In the genomic region with DNA sequence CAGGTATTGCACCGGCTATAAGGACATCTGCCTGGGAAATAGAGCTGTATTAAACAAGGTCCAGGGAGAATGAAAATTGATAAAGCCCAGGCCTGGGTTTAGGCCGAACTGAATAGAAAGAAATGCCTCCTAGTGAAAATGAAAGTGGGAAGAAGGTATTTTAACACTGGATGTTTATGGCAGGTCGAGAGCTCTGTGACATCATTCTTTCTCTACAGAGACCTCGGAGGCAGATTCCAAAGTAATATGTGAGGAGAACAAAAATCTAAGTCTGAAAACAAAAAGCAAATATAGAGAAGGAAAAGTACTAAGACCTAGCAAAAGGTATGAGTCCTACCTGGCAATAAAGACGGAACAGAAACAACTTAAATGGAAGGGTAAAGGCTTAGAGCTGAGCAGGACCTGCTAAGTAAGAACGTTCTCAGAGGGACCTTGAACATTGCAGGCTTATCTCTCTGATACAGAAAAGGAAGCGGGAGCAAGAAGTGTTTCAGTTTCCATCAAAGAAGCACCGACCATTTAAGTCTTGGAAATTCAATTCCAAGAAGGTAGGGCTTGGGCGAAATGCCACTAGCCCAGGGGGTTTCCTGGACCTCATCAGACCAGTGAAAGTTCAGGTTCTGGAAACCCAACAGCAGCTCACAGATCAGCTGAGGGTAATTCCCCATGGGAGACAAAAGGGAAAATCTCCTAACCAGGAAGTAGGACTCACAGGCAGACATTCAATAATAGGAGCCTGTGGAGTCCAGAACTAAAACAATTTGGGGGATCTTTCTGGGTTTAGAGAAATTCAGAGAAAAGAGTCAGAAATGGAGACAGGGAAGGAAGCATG, we compare ENCODE assay signal across 1 cellular context.
A peak's percentile ranks its signal among the peaks of the same experiment; 100 is the strongest.
TF ChIP-seq lines count a peak whose summit lies in the region.

No MANE protein-coding gene starts in this region.

TF ChIP-seq in K562, 482 proteins besides CTCF, POLR2A, EP300 and RAD21 (continued from another document and continues in another):
- TF ChIP-seq, protein P1, sequence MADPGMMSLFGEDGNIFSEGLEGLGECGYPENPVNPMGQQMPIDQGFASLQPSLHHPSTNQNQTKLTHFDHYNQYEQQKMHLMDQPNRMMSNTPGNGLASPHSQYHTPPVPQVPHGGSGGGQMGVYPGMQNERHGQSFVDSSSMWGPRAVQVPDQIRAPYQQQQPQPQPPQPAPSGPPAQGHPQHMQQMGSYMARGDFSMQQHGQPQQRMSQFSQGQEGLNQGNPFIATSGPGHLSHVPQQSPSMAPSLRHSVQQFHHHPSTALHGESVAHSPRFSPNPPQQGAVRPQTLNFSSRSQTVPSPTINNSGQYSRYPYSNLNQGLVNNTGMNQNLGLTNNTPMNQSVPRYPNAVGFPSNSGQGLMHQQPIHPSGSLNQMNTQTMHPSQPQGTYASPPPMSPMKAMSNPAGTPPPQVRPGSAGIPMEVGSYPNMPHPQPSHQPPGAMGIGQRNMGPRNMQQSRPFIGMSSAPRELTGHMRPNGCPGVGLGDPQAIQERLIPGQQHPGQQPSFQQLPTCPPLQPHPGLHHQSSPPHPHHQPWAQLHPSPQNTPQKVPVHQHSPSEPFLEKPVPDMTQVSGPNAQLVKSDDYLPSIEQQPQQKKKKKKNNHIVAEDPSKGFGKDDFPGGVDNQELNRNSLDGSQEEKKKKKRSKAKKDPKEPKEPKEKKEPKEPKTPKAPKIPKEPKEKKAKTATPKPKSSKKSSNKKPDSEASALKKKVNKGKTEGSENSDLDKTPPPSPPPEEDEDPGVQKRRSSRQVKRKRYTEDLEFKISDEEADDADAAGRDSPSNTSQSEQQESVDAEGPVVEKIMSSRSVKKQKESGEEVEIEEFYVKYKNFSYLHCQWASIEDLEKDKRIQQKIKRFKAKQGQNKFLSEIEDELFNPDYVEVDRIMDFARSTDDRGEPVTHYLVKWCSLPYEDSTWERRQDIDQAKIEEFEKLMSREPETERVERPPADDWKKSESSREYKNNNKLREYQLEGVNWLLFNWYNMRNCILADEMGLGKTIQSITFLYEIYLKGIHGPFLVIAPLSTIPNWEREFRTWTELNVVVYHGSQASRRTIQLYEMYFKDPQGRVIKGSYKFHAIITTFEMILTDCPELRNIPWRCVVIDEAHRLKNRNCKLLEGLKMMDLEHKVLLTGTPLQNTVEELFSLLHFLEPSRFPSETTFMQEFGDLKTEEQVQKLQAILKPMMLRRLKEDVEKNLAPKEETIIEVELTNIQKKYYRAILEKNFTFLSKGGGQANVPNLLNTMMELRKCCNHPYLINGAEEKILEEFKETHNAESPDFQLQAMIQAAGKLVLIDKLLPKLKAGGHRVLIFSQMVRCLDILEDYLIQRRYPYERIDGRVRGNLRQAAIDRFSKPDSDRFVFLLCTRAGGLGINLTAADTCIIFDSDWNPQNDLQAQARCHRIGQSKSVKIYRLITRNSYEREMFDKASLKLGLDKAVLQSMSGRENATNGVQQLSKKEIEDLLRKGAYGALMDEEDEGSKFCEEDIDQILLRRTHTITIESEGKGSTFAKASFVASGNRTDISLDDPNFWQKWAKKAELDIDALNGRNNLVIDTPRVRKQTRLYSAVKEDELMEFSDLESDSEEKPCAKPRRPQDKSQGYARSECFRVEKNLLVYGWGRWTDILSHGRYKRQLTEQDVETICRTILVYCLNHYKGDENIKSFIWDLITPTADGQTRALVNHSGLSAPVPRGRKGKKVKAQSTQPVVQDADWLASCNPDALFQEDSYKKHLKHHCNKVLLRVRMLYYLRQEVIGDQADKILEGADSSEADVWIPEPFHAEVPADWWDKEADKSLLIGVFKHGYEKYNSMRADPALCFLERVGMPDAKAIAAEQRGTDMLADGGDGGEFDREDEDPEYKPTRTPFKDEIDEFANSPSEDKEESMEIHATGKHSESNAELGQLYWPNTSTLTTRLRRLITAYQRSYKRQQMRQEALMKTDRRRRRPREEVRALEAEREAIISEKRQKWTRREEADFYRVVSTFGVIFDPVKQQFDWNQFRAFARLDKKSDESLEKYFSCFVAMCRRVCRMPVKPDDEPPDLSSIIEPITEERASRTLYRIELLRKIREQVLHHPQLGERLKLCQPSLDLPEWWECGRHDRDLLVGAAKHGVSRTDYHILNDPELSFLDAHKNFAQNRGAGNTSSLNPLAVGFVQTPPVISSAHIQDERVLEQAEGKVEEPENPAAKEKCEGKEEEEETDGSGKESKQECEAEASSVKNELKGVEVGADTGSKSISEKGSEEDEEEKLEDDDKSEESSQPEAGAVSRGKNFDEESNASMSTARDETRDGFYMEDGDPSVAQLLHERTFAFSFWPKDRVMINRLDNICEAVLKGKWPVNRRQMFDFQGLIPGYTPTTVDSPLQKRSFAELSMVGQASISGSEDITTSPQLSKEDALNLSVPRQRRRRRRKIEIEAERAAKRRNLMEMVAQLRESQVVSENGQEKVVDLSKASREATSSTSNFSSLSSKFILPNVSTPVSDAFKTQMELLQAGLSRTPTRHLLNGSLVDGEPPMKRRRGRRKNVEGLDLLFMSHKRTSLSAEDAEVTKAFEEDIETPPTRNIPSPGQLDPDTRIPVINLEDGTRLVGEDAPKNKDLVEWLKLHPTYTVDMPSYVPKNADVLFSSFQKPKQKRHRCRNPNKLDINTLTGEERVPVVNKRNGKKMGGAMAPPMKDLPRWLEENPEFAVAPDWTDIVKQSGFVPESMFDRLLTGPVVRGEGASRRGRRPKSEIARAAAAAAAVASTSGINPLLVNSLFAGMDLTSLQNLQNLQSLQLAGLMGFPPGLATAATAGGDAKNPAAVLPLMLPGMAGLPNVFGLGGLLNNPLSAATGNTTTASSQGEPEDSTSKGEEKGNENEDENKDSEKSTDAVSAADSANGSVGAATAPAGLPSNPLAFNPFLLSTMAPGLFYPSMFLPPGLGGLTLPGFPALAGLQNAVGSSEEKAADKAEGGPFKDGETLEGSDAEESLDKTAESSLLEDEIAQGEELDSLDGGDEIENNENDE (IDR thresholded peaks at IDR 0.05; ENCODE audit: low read depth, low read length) = no peak
- TF ChIP-seq NFIC (IDR thresholded peaks at IDR 0.05) (peak; percentile 9; the same call in 1 of the 2 replicates), SIRT6 (IDR thresholded peaks at IDR 0.05; ENCODE audit: low read depth, low read length) (no peak), RCOR1 (IDR thresholded peaks at IDR 0.05; ENCODE audit: borderline replicate concordance in 1 of 2, low read depth in 2 of 2, low read length in 2 of 2) (peak in 1 of 2 experiments; percentile 77; a peak in 1 of 4 replicates), SOX6 (IDR thresholded peaks at IDR 0.05) (peak; percentile 18; the same call in 1 of the 2 replicates), ZNF232 (CRISPR knock-in tag; IDR thresholded peaks at IDR 0.05) (no peak), XRCC4 (IDR thresholded peaks at IDR 0.05; ENCODE audit: extremely low read depth, insufficient read depth, insufficient read length) (no peak), ZNF316 (IDR thresholded peaks at IDR 0.05) (no peak), ZFP36 (IDR thresholded peaks at IDR 0.05; ENCODE audit: low read depth, low read length, partially characterized antibody) (no peak), EGR1 (conservative IDR thresholded peaks at IDR 0.05) (no peak), POLR2AphosphoS5 (IDR thresholded peaks at IDR 0.05; ENCODE audit: control insufficient read depth, insufficient read depth, low read depth, low read length) (0 out of 2 replicates have a peak, but pooled peaks have one; percentile 13), TCF3 (CRISPR knock-in tag; IDR thresholded peaks at IDR 0.05) (peak; percentile 72), KLF1 (tag; IDR thresholded peaks at IDR 0.05) (no peak), ZNF23 (CRISPR knock-in tag; IDR thresholded peaks at IDR 0.05) (no peak), ADNP (tag; IDR thresholded peaks at IDR 0.05) (no peak), CREBBP (IDR thresholded peaks at IDR 0.05; ENCODE audit: low read depth, low read length) (no peak), ZBTB1 (CRISPR knock-in tag; IDR thresholded peaks at IDR 0.05; ENCODE audit: borderline replicate concordance, low read depth) (no peak), SRSF7 (optimal IDR thresholded peaks at IDR 0.05; ENCODE audit: low read depth, low read length) (no peak), ZNF444 (CRISPR knock-in tag; IDR thresholded peaks at IDR 0.05) (no peak), SMARCE1 (IDR thresholded peaks at IDR 0.05) (peak; percentile 47), ATF7 (IDR thresholded peaks at IDR 0.05) (peak; percentile 72; the same call in 1 of the 2 replicates), ZKSCAN1 (IDR thresholded peaks at IDR 0.05; ENCODE audit: low read depth, low read length) (no peak), DDX20 (tag; IDR thresholded peaks at IDR 0.05; ENCODE audit: low read depth) (no peak), TGIF2 (CRISPR knock-in tag; IDR thresholded peaks at IDR 0.05) (no peak), MYBL2 (IDR thresholded peaks at IDR 0.05; ENCODE audit: low read depth) (no peak), MYBL2 (CRISPR knock-in tag; IDR thresholded peaks at IDR 0.05; ENCODE audit: borderline replicate concordance) (no peak), TAF1 (IDR thresholded peaks at IDR 0.05; ENCODE audit: control insufficient read depth, extremely low read depth, insufficient read depth, low read length, severe bottlenecking) (no peak), MECOM (CRISPR knock-in tag; IDR thresholded peaks at IDR 0.05) (peak; percentile 24; the same call in 1 of the 2 replicates), GATAD2A (IDR thresholded peaks at IDR 0.05) (no peak), ZNF197 (CRISPR knock-in tag; IDR thresholded peaks at IDR 0.05; ENCODE audit: low read depth) (no peak), MTA1 (IDR thresholded peaks at IDR 0.05; ENCODE audit: borderline replicate concordance) (0 out of 2 replicates have a peak, but pooled peaks have one; percentile 23), SRSF9 (IDR thresholded peaks at IDR 0.05; ENCODE audit: borderline replicate concordance, low read depth, low read length) (no peak), HNRNPK (IDR thresholded peaks at IDR 0.05; ENCODE audit: low read depth, low read length, poor library complexity, severe bottlenecking) (no peak), SMAD1 (IDR thresholded peaks at IDR 0.05; ENCODE audit: low read depth, low read length, partially characterized antibody) (no peak), EWSR1 (IDR thresholded peaks at IDR 0.05; ENCODE audit: borderline replicate concordance, low read depth, partially characterized antibody) (no peak)
- TF ChIP-seq, protein P2, sequence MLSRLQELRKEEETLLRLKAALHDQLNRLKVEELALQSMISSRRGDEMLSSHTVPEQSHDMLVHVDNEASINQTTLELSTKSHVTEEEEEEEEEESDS (CRISPR knock-in tag; IDR thresholded peaks at IDR 0.05) = no peak
- TF ChIP-seq, protein P3, sequence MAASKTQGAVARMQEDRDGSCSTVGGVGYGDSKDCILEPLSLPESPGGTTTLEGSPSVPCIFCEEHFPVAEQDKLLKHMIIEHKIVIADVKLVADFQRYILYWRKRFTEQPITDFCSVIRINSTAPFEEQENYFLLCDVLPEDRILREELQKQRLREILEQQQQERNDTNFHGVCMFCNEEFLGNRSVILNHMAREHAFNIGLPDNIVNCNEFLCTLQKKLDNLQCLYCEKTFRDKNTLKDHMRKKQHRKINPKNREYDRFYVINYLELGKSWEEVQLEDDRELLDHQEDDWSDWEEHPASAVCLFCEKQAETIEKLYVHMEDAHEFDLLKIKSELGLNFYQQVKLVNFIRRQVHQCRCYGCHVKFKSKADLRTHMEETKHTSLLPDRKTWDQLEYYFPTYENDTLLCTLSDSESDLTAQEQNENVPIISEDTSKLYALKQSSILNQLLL (CRISPR knock-in tag; IDR thresholded peaks at IDR 0.05; ENCODE audit: borderline replicate concordance) = no peak
- TF ChIP-seq, protein P4, sequence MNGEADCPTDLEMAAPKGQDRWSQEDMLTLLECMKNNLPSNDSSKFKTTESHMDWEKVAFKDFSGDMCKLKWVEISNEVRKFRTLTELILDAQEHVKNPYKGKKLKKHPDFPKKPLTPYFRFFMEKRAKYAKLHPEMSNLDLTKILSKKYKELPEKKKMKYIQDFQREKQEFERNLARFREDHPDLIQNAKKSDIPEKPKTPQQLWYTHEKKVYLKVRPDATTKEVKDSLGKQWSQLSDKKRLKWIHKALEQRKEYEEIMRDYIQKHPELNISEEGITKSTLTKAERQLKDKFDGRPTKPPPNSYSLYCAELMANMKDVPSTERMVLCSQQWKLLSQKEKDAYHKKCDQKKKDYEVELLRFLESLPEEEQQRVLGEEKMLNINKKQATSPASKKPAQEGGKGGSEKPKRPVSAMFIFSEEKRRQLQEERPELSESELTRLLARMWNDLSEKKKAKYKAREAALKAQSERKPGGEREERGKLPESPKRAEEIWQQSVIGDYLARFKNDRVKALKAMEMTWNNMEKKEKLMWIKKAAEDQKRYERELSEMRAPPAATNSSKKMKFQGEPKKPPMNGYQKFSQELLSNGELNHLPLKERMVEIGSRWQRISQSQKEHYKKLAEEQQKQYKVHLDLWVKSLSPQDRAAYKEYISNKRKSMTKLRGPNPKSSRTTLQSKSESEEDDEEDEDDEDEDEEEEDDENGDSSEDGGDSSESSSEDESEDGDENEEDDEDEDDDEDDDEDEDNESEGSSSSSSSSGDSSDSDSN (IDR thresholded peaks at IDR 0.05; ENCODE audit: borderline replicate concordance in 1 of 2, low read depth in 2 of 2, low read length in 2 of 2) = 0 out of 4 replicates have a peak, but pooled peaks of 1 of the 2 experiments have one; percentile 30
- TF ChIP-seq, protein P5, sequence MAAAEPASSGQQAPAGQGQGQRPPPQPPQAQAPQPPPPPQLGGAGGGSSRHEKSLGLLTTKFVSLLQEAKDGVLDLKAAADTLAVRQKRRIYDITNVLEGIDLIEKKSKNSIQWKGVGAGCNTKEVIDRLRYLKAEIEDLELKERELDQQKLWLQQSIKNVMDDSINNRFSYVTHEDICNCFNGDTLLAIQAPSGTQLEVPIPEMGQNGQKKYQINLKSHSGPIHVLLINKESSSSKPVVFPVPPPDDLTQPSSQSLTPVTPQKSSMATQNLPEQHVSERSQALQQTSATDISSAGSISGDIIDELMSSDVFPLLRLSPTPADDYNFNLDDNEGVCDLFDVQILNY (CRISPR knock-in tag; IDR thresholded peaks at IDR 0.05) = no peak
- TF ChIP-seq, protein P6, sequence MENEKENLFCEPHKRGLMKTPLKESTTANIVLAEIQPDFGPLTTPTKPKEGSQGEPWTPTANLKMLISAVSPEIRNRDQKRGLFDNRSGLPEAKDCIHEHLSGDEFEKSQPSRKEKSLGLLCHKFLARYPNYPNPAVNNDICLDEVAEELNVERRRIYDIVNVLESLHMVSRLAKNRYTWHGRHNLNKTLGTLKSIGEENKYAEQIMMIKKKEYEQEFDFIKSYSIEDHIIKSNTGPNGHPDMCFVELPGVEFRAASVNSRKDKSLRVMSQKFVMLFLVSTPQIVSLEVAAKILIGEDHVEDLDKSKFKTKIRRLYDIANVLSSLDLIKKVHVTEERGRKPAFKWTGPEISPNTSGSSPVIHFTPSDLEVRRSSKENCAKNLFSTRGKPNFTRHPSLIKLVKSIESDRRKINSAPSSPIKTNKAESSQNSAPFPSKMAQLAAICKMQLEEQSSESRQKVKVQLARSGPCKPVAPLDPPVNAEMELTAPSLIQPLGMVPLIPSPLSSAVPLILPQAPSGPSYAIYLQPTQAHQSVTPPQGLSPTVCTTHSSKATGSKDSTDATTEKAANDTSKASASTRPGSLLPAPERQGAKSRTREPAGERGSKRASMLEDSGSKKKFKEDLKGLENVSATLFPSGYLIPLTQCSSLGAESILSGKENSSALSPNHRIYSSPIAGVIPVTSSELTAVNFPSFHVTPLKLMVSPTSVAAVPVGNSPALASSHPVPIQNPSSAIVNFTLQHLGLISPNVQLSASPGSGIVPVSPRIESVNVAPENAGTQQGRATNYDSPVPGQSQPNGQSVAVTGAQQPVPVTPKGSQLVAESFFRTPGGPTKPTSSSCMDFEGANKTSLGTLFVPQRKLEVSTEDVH (IDR thresholded peaks at IDR 0.05; ENCODE audit: low read depth, partially characterized antibody) = no peak
